Comparison of ENCODE assay signal across 24 cellular contexts in genomic region chr12:18828987-18829386, GRCh38.
"Had no signal": no experiment of that assay in that cellular context is flagged by ENCODE, and none has a peak within 500 bp of the region (broad histone marks: within the 10 kb centered on the region; RNA-seq: fewer than 3 reads in every experiment).

No MANE protein-coding gene starts in this region.

- FAIRE-seq: endothelial cell of umbilical vein, frontal cortex, keratinocyte had no signal

- H3K4me3 ChIP-seq: colonic mucosa, esophagus muscularis mucosa, gastroesophageal sphincter, heart left ventricle, hepatocyte, left lung, lower lobe of right lung, mucosa of descending colon had no signal

- ATAC-seq: effector memory CD8-positive, alpha-beta T cell; foreskin keratinocyte; gastroesophageal sphincter; heart left ventricle; left cardiac atrium; left lung; left ventricle myocardium superior; lower lobe of right lung; naive thymus-derived CD8-positive, alpha-beta T cell had no signal

- H3K27me3 Mint-ChIP-seq: dendritic cell treated with granulocyte-macrophage colony-stimulating factor and Interleukin-4, amounts not matched to agents 40 ng/mL and 50 ng/mL, for 4 days; effector memory CD8-positive, alpha-beta T cell; naive B cell had no signal

- H3K27ac ChIP-seq: colonic mucosa, esophagus muscularis mucosa, foreskin keratinocyte, gastroesophageal sphincter, heart left ventricle, hepatocyte, left lung, lower lobe of right lung had no signal

- H3K36me3 ChIP-seq: colonic mucosa, esophagus muscularis mucosa, gastroesophageal sphincter, heart left ventricle, left lung, lower lobe of right lung had no signal

- H3K9me3 ChIP-seq: colonic mucosa had no signal

- H3K4me2 ChIP-seq: hepatocyte had no signal

- H3K4me1 Mint-ChIP-seq: immature natural killer cell, mesothelial cell of epicardium had no signal

- H3K4me1 ChIP-seq: colonic mucosa, esophagus muscularis mucosa, foreskin keratinocyte, gastroesophageal sphincter, heart left ventricle, left lung, lower lobe of right lung had no signal

- H3K79me2 ChIP-seq: hepatocyte had no signal

- H3K27ac Mint-ChIP-seq: dendritic cell treated with granulocyte-macrophage colony-stimulating factor and Interleukin-4, amounts not matched to agents 40 ng/mL and 50 ng/mL, for 4 days; effector memory CD8-positive, alpha-beta T cell; immature natural killer cell; mesothelial cell of epicardium; naive B cell; naive thymus-derived CD8-positive, alpha-beta T cell had no signal

- H3K36me3 Mint-ChIP-seq: immature natural killer cell had no signal

- H3K27me3 ChIP-seq: colonic mucosa, esophagus muscularis mucosa, foreskin keratinocyte, gastroesophageal sphincter, heart left ventricle, hepatocyte, left lung had no signal

- H3K4me3 Mint-ChIP-seq: dendritic cell treated with granulocyte-macrophage colony-stimulating factor and Interleukin-4, amounts not matched to agents 40 ng/mL and 50 ng/mL, for 4 days; effector memory CD8-positive, alpha-beta T cell; immature natural killer cell; mesothelial cell of epicardium; naive B cell; naive thymus-derived CD8-positive, alpha-beta T cell had no signal

- H2AFZ ChIP-seq: hepatocyte had no signal

- DNase-seq: colonic mucosa; cortex of kidney; effector CD8-positive, alpha-beta T cell; effector memory CD8-positive, alpha-beta T cell; foreskin keratinocyte; heart left ventricle; hypothalamus; immature natural killer cell; left cardiac atrium; left lung; left ventricle myocardium superior; lower lobe of right lung; mesenchymal stem cell; mucosa of descending colon; naive B cell; naive thymus-derived CD8-positive, alpha-beta T cell had no signal
